ENCODE assay signal across 16 cellular contexts in genomic region chr12:71655907-71656306, GRCh38. TPM values are rescaled to one million over a fixed set of nuclear protein-coding genes. Genes with fewer than 3 reads are reported as not detected.
DNase-seq lines count a peak whose midpoint lies in the region; ATAC-seq, FAIRE-seq and TF ChIP-seq lines count a peak whose summit lies in the region.
"Had no signal": no experiment of that assay in that cellular context is flagged by ENCODE, and none has a peak within 500 bp of the region (broad histone marks: within the 10 kb centered on the region; RNA-seq: fewer than 3 reads in every experiment).

No MANE protein-coding gene starts in this region.

- H3K9me2 ChIP-seq in Loucy (replicated peaks; ENCODE audit: low read depth, low read length): no peaks in the 10 kb centered on the region

- no peak for TF ChIP-seq CTCF in Loucy (conservative IDR thresholded peaks at IDR 0.05; ENCODE audit: low read length)
- no peak for TF ChIP-seq CTCF in astrocyte (IDR thresholded peaks at IDR 0.05; ENCODE audit: insufficient read depth, low read depth, low read length)
- TF ChIP-seq CTCF in osteoblast (IDR thresholded peaks at IDR 0.05; ENCODE audit: extremely low read depth, low read depth, low read length): no peak

- FAIRE-seq in astrocyte (lab: Jason Lieb, UNC): no peak

- no peaks in the 10 kb centered on the region for H3K27me3 Mint-ChIP-seq in activated T-cell treated with anti-CD3 and anti-CD28 coated beads, Interleukin-2, amount 50 U/mL, for 24 hours
- H3K27me3 Mint-ChIP-seq in astrocyte (ENCODE audit: low read depth, unreplicated experiment): no peaks in the 10 kb centered on the region

- peak overlapping the region; percentile 8 for H3K9ac ChIP-seq in Loucy (ENCODE audit: low read depth, low read length, poor library complexity, severe bottlenecking)
- H3K9ac ChIP-seq in astrocyte (ENCODE audit: low read length): no peak overlapping the region

- H3K4me1 ChIP-seq in Loucy (ENCODE audit: insufficient read depth, low read length, poor library complexity, severe bottlenecking) (peaks cover 47% of the 10 kb centered on the region), astrocyte (ENCODE audit: insufficient read depth, low read length) (no peaks in the 10 kb centered on the region), osteoblast (ENCODE audit: insufficient read depth, low read length) (peaks cover 3% of the 10 kb centered on the region)

- no peaks in the 10 kb centered on the region for H3K9me3 Mint-ChIP-seq in activated T-cell treated with anti-CD3 and anti-CD28 coated beads, Interleukin-2, amount 50 U/mL, for 24 hours
- no peaks in the 10 kb centered on the region for H3K9me3 Mint-ChIP-seq in astrocyte (ENCODE audit: unreplicated experiment)

- H3K27ac ChIP-seq in astrocyte (ENCODE audit: low read depth, low read length) (no peak overlapping the region), osteoblast (ENCODE audit: low read depth, low read length) (no peak overlapping the region)
- H3K27ac ChIP-seq: ovary had no signal

- peak overlapping the region; percentile 71 for H3K4me2 ChIP-seq in Loucy (ENCODE audit: low read depth, low read length, poor library complexity, severe bottlenecking)
- H3K4me2 ChIP-seq in astrocyte (ENCODE audit: low read length): peak overlapping the region; percentile 57
- peak overlapping the region; percentile 49 for H3K4me2 ChIP-seq in osteoblast (ENCODE audit: insufficient read depth, low read length)

- DNase-seq in activated T-cell treated with anti-CD3 and anti-CD28 coated beads, Interleukin-2, amount 50 U/mL, for 24 hours: no peak
- no peak for DNase-seq in activated T-cell treated with anti-CD3 and anti-CD28 coated beads for 4 hours
- no peak for DNase-seq in astrocyte (ENCODE audit: low read depth)
- DNase-seq in osteoblast (ENCODE audit: insufficient read length, low spot score, missing footprints): no peak
- DNase-seq in MG63: no peak
- no peak for DNase-seq in HPDE6-E6E7 (ENCODE audit: extremely low spot score)
- DNase-seq: ACHN; GDM1; NCI-H1092; NCI-H69; ovary; stimulated activated naive CD4-positive, alpha-beta T cell had no signal

- peaks cover 43% of the 10 kb centered on the region for H3K36me3 Mint-ChIP-seq in activated T-cell treated with anti-CD3 and anti-CD28 coated beads, Interleukin-2, amount 50 U/mL, for 24 hours (ENCODE audit: low read depth)
- H3K36me3 Mint-ChIP-seq in astrocyte (ENCODE audit: low read depth, unreplicated experiment): peaks cover 25% of the 10 kb centered on the region

- H3K79me2 ChIP-seq in Loucy (ENCODE audit: insufficient read depth, low read length): peaks cover 83% of the 10 kb centered on the region
- H3K79me2 ChIP-seq in astrocyte (ENCODE audit: insufficient read depth, low read length): peaks cover 100% of the 10 kb centered on the region
- peaks cover 98% of the 10 kb centered on the region for H3K79me2 ChIP-seq in osteoblast (ENCODE audit: insufficient read depth, low read length)

- peak overlapping the region; percentile 54 for H3K4me3 ChIP-seq in Loucy (ENCODE audit: low read length, poor library complexity, severe bottlenecking)
- H3K4me3 ChIP-seq in astrocyte (ENCODE audit: insufficient read depth, low read depth, low read length): no peak overlapping the region
- peak overlapping the region; percentile 25 for H3K4me3 ChIP-seq in osteoblast (ENCODE audit: insufficient read depth, low read length)
- no peak overlapping the region for H3K4me3 ChIP-seq in MG63
- H3K4me3 ChIP-seq: ovary had no signal

- peak overlapping the region; percentile 31 for H3K27ac Mint-ChIP-seq in activated T-cell treated with anti-CD3 and anti-CD28 coated beads, Interleukin-2, amount 50 U/mL, for 24 hours
- no peak overlapping the region for H3K27ac Mint-ChIP-seq in astrocyte (ENCODE audit: unreplicated experiment)

- peak overlapping the region; percentile 48 for H3K4me3 Mint-ChIP-seq in activated T-cell treated with anti-CD3 and anti-CD28 coated beads, Interleukin-2, amount 50 U/mL, for 24 hours
- H3K4me3 Mint-ChIP-seq in astrocyte (ENCODE audit: unreplicated experiment): peak overlapping the region; percentile 69

- H3K9me3 ChIP-seq in Loucy (ENCODE audit: insufficient read depth, low read depth, low read length) (peaks cover 4% of the 10 kb centered on the region; the same call in 1 of the 2 replicates), astrocyte (ENCODE audit: insufficient read depth, low read depth, low read length) (no peaks in the 10 kb centered on the region), osteoblast (ENCODE audit: low read depth, low read length) (peaks cover 2% of the 10 kb centered on the region), MG63 (peaks cover 18% of the 10 kb centered on the region)
- H3K9me3 ChIP-seq: ovary had no signal

- no peak overlapping the region for H2AFZ ChIP-seq in Loucy (ENCODE audit: low read length)
- no peak overlapping the region for H2AFZ ChIP-seq in astrocyte (ENCODE audit: low read depth, low read length)
- H2AFZ ChIP-seq in osteoblast (ENCODE audit: low read length): no peak overlapping the region

- H3K27me3 ChIP-seq in Loucy (ENCODE audit: insufficient read depth, low read length, poor library complexity, severe bottlenecking) (no peaks in the 10 kb centered on the region), astrocyte (ENCODE audit: insufficient read depth, low read length) (no peaks in the 10 kb centered on the region), osteoblast (ENCODE audit: insufficient read depth, low read length) (no peaks in the 10 kb centered on the region), MG63 (no peaks in the 10 kb centered on the region)
- H3K27me3 ChIP-seq: ovary had no signal

- no peak for ATAC-seq in HG03135 (IDR thresholded peaks at IDR 0.05; ENCODE audit: unreplicated experiment)
- ATAC-seq: Panc1, SK-N-SH treated with all-trans-retinoic acid at 6 μM for 48 hours had no signal

- no peaks in the 10 kb centered on the region; the same call in 1 of the 2 replicates for H3F3A ChIP-seq in Loucy (ENCODE audit: low read depth)

- H3K36me3 ChIP-seq in Loucy (ENCODE audit: insufficient read depth, low read length): peaks cover 16% of the 10 kb centered on the region
- H3K36me3 ChIP-seq in astrocyte (ENCODE audit: insufficient read depth, low read length): peaks cover 47% of the 10 kb centered on the region
- peaks cover 87% of the 10 kb centered on the region for H3K36me3 ChIP-seq in osteoblast (ENCODE audit: insufficient read depth, low read length)
- H3K36me3 ChIP-seq in MG63: peaks cover 89% of the 10 kb centered on the region
- H3K36me3 ChIP-seq: ovary had no signal

- peaks cover 56% of the 10 kb centered on the region for H3K4me1 Mint-ChIP-seq in activated T-cell treated with anti-CD3 and anti-CD28 coated beads, Interleukin-2, amount 50 U/mL, for 24 hours (ENCODE audit: low read depth)
- peaks cover 25% of the 10 kb centered on the region for H3K4me1 Mint-ChIP-seq in astrocyte (ENCODE audit: low read depth, unreplicated experiment)

- H4K20me1 ChIP-seq in Loucy (ENCODE audit: insufficient read depth, low read length, poor library complexity, severe bottlenecking) (peaks cover 48% of the 10 kb centered on the region), astrocyte (ENCODE audit: insufficient read depth, low read length) (peaks cover 82% of the 10 kb centered on the region), osteoblast (ENCODE audit: insufficient read depth, low read length) (peaks cover 57% of the 10 kb centered on the region)

RNA-seq across cellular contexts. Expression of gene ZFC3H1, which starts 7.7 kb away (rescaled TPM):
- total RNA-seq in astrocyte (50.9 and 51.7 TPM in 2 replicates), osteoblast (33.3 and 36.6 TPM in 2 replicates)
- total RNA-seq in MG63 (2014; rRNA removed; shearing (Covaris generic); ENCODE audit: low replicate concordance): 11.5 and 34.6 TPM in 2 replicates

RNA-seq across cellular contexts. Expression of gene THAP2, which starts 8.2 kb away (rescaled TPM):
- total RNA-seq in astrocyte: 6.0 and 6.3 TPM in 2 replicates
- 3.3 and 3.8 TPM in 2 replicates for total RNA-seq in osteoblast
- 1.3 and 3.0 TPM in 2 replicates for total RNA-seq in MG63 (2014; rRNA removed; shearing (Covaris generic); ENCODE audit: low replicate concordance)

RNA-seq across cellular contexts. Expression of gene TMEM19, which starts 30.0 kb away (rescaled TPM):
- 22.6 and 25.8 TPM in 2 replicates for total RNA-seq in astrocyte
- 29.2 and 31.1 TPM in 2 replicates for total RNA-seq in osteoblast
- 30.5 and 47.5 TPM in 2 replicates for total RNA-seq in MG63 (2014; rRNA removed; shearing (Covaris generic); ENCODE audit: low replicate concordance)

Comparison
In these comparisons a context has a peak if more than half of its experiments do, and no peak if none do; other contexts are left out.
1. H3K4me3 ChIP-seq: peak in Loucy (single experiment) and osteoblast (single experiment); none in astrocyte (single experiment) and MG63 (single experiment).
2. Peak in every context shown above with its lines, with median percentiles within 50 percentile points of each other: H3K4me2 ChIP-seq.